ENCODE assay signal across 14 cellular contexts in genomic region chr6:158764188-158764849, GRCh38. TPM values are rescaled to one million over a fixed set of nuclear protein-coding genes. Genes with fewer than 3 reads are reported as not detected.
A peak's percentile ranks its signal among the peaks of the same experiment; 100 is the strongest.
DNase-seq lines count a peak whose midpoint lies in the region; ATAC-seq and TF ChIP-seq lines count a peak whose summit lies in the region.
"Had no signal": no experiment of that assay in that cellular context is flagged by ENCODE, and none has a peak within 500 bp of the region (broad histone marks: within the 10 kb centered on the region; RNA-seq: fewer than 3 reads in every experiment).

No MANE protein-coding gene starts in this region.

- no peak overlapping the region for H3K4me3 ChIP-seq in Caco-2 (ENCODE audit: low read depth, low read length)
- H3K4me3 ChIP-seq: left ventricle myocardium inferior, SJCRH30 had no signal

- H3K27me3 ChIP-seq in Caco-2 (replicated peaks; ENCODE audit: control insufficient read depth, insufficient read depth, low read length): no peaks in the 10 kb centered on the region; the same call in 1 of the 2 replicates
- H3K27me3 ChIP-seq: SJCRH30 had no signal

- no TSS peak for BruUV-seq in Caco-2 (replicated peaks; lab: Mats Ljungman, UMichigan)

- CTCF ChIA-PET in Caco-2 (lab: Charles Lee): no interaction called here

- POLR2A ChIA-PET in Caco-2 (lab: Charles Lee): interaction anchor here (0.6 kb wide), 1 partner anchor 11 kb away, joined by 3 read pairs; no protein-coding TSS in a partner anchor
- POLR2A ChIA-PET in naive thymus-derived CD8-positive, alpha-beta T cell (lab: Charles Lee): interaction anchor here (1.1 to 1.5 kb wide), 4 partner anchors 17 to 105 kb away, joined by 3 read pairs; no protein-coding TSS in a partner anchor

- peak overlapping the region; percentile 61 for H3K27ac Mint-ChIP-seq in Caco-2 (ENCODE audit: unreplicated experiment)
- H3K27ac Mint-ChIP-seq in activated naive CD8-positive, alpha-beta T cell: peak overlapping the region; percentile 64
- peak overlapping the region; percentile 19 to 89 (median 65) for H3K27ac Mint-ChIP-seq in naive thymus-derived CD8-positive, alpha-beta T cell

- H3K36me3 Mint-ChIP-seq in Caco-2 (ENCODE audit: insufficient read depth, unreplicated experiment): peaks cover 95% of the 10 kb centered on the region
- H3K36me3 Mint-ChIP-seq in activated naive CD8-positive, alpha-beta T cell: peaks cover 2% of the 10 kb centered on the region
- H3K36me3 Mint-ChIP-seq in naive thymus-derived CD8-positive, alpha-beta T cell: peaks cover 4 to 63% (median 31%) of the 10 kb centered on the region in 3 donors

- H3K4me1 Mint-ChIP-seq in Caco-2 (ENCODE audit: low read depth, unreplicated experiment): peaks cover 19% of the 10 kb centered on the region
- H3K4me1 Mint-ChIP-seq in activated naive CD8-positive, alpha-beta T cell (ENCODE audit: low read depth): no peaks in the 10 kb centered on the region
- H3K4me1 Mint-ChIP-seq in naive thymus-derived CD8-positive, alpha-beta T cell: peaks cover 0 to 4% (median 0%) of the 10 kb centered on the region in 4 donors

- no peaks in the 10 kb centered on the region for H3K9me3 Mint-ChIP-seq in Caco-2 (ENCODE audit: unreplicated experiment)
- H3K9me3 Mint-ChIP-seq in activated naive CD8-positive, alpha-beta T cell (ENCODE audit: low read depth): no peaks in the 10 kb centered on the region
- H3K9me3 Mint-ChIP-seq in naive thymus-derived CD8-positive, alpha-beta T cell: no peaks in the 10 kb centered on the region

- intact Hi-C loops in Caco-2 (cut with micrococcal nuclease; ENCODE audit: unreplicated experiment): no loop called here

- H3K4me1 ChIP-seq in Caco-2: peaks cover 11% of the 10 kb centered on the region; the same call in 1 of the 2 replicates
- H3K4me1 ChIP-seq: SJCRH30 had no signal

- no peaks in the 10 kb centered on the region for H3K9me3 ChIP-seq in Caco-2
- H3K9me3 ChIP-seq: left ventricle myocardium inferior, SJCRH30 had no signal

- H3K4me3 Mint-ChIP-seq in Caco-2 (ENCODE audit: unreplicated experiment): no peak overlapping the region
- H3K4me3 Mint-ChIP-seq in activated naive CD8-positive, alpha-beta T cell: no peak overlapping the region
- H3K4me3 Mint-ChIP-seq in naive thymus-derived CD8-positive, alpha-beta T cell: peak overlapping the region in 1 of 10 donors; percentile 77

- no peak for TF ChIP-seq CTCF in Caco-2 (IDR thresholded peaks at IDR 0.05; ENCODE audit: insufficient read depth in 1 of 2, low read depth in 1 of 2, low read length in 1 of 2, severe bottlenecking in 1 of 2, unreplicated experiment in 1 of 2)

- peaks cover 11% of the 10 kb centered on the region for H3K36me3 ChIP-seq in Caco-2 (ENCODE audit: control insufficient read depth, insufficient read depth, low read length)

- peak; percentile 43 for TF ChIP-seq POLR2A in GM19193 (IDR thresholded peaks at IDR 0.05; ENCODE audit: extremely low read depth, insufficient read depth, insufficient read length)

- ATAC-seq in naive thymus-derived CD8-positive, alpha-beta T cell: peak in 1 of 2 donors; percentile 9
- ATAC-seq in GM19023 (IDR thresholded peaks at IDR 0.05; ENCODE audit: unreplicated experiment) (no peak), GM18498 (IDR thresholded peaks at IDR 0.05; ENCODE audit: unreplicated experiment) (no peak)

- H3K27me3 Mint-ChIP-seq in Caco-2 (ENCODE audit: insufficient read depth, unreplicated experiment): no peaks in the 10 kb centered on the region
- H3K27me3 Mint-ChIP-seq in activated naive CD8-positive, alpha-beta T cell: no peaks in the 10 kb centered on the region
- no peaks in the 10 kb centered on the region for H3K27me3 Mint-ChIP-seq in naive thymus-derived CD8-positive, alpha-beta T cell

- DNase-seq in Caco-2 (no peak), NCI-H1092 (lab: John Stamatoyannopoulos, UW) (no peak)
- no peak for DNase-seq in naive thymus-derived CD8-positive, alpha-beta T cell
- no peak for DNase-seq in stimulated activated CD8-positive, alpha-beta memory T cell treated with anti-CD3 and anti-CD28 coated beads, Interleukin-4, amount 100 ng/mL, for 48 hours
- DNase-seq: activated naive CD4-positive, alpha-beta T cell; erythroblast; left ventricle myocardium inferior; NCI-H1930; nucleus accumbens; SJCRH30 had no signal

RNA-seq across cellular contexts. Expression of gene EZR, which starts 54.8 kb away (rescaled TPM):
- total RNA-seq in Caco-2 (2022): 282 and 290 TPM in 2 replicates
- total RNA-seq in naive thymus-derived CD8-positive, alpha-beta T cell: 100 to 1,000 TPM; 202 to 212 TPM
- 100 to 1,000 TPM; 127 to 168 (median 143) TPM for polyA plus RNA-seq in naive thymus-derived CD8-positive, alpha-beta T cell
